ENCODE assay signal across 22 cellular contexts in the genomic region with DNA sequence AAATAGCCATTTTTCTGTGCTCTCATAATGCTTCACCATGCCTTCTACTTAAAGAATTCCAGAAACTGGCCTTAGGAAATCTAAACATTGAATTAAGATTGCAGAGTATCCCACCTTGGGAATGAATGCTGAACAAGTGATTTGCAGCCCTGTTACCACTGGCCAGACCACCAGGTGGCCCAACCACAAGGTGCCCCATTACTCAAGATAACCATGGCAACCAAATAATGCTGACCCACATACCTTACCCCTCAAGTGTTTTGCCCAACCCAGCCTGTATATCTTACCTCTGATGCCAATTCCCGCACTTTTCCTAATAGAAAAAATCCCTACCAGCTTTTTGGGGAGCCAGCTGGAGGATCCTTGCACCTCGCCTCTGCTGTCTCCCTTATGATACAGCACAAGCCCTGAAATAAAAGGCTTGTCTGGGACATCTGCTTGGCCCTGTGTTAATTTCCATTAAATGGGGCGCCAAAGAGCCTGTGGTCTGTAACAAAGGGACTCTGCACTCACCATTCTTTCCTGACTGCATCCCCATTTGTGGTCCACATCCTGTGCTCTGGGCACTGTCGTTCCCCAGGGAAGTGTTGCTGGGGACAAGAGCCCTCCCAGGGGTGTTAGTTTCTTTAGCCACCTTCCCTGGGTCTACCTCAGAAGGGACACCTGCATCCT. TPM values are rescaled to one million over a fixed set of nuclear protein-coding genes. Genes with fewer than 3 reads are reported as not detected.
"Had no signal": no experiment of that assay in that cellular context is flagged by ENCODE, and none has a peak within 500 bp of the region (broad histone marks: within the 10 kb centered on the region; RNA-seq: fewer than 3 reads in every experiment).

No MANE protein-coding gene starts in this region.

- DNase-seq: activated CD8-positive, alpha-beta memory T cell treated with anti-CD3 and anti-CD28 coated beads, Interleukin-2, amount 50 U/mL, for 4 hours; activated naive CD4-positive, alpha-beta T cell treated with anti-CD3 and anti-CD28 coated beads, Interleukin-2, amount 10 ng/mL, durations not matched to agents 7 days and 5 days; activated T-cell treated with anti-CD3 and anti-CD28 coated beads, Interleukin-2, amount 50 U/mL, for 4 hours; amygdala; cerebellar nuclear complex; cortex of kidney; heart right ventricle; immature natural killer cell; kidney glomerular epithelial cell; left lung; naive thymus-derived CD8-positive, alpha-beta T cell; stimulated activated CD4-positive, alpha-beta T cell treated with anti-CD3 and anti-CD28 coated beads, Interleukin-2, amount 100 ng/mL, for 48 hours; stimulated activated CD8-positive, alpha-beta memory T cell treated with anti-CD3 and anti-CD28 coated beads, Interleukin-4, amount 100 ng/mL, for 48 hours; stimulated activated naive B cell treated with anti-CD40 and anti-IgM and Interleukin-4, amounts not matched to agents 10 μg/mL and 1 μg/mL and 100 μg/mL, for 72 hours; upper lobe of right lung had no signal

- H3K9me3 ChIP-seq: heart right ventricle, left lung, prostate gland, upper lobe of right lung had no signal

- H3K36me3 Mint-ChIP-seq: activated naive CD4-positive, alpha-beta T cell treated with anti-CD3 and anti-CD28 coated beads, Interleukin-2, amount 10 ng/mL, durations not matched to agents 7 days and 5 days; immature natural killer cell; mesothelial cell of epicardium; naive thymus-derived CD8-positive, alpha-beta T cell; stimulated activated naive B cell treated with anti-CD40 and anti-IgM and Interleukin-4, amounts not matched to agents 10 μg/mL and 1 μg/mL and 100 μg/mL, for 72 hours; T-cell had no signal

- H3K9me3 Mint-ChIP-seq: activated naive CD4-positive, alpha-beta T cell treated with anti-CD3 and anti-CD28 coated beads, Interleukin-2, amount 10 ng/mL, durations not matched to agents 7 days and 5 days; activated T-cell treated with anti-CD3 and anti-CD28 coated beads, Interleukin-2, amount 50 U/mL, for 4 hours; mesothelial cell of epicardium; naive thymus-derived CD8-positive, alpha-beta T cell; stimulated activated naive B cell treated with anti-CD40 and anti-IgM and Interleukin-4, amounts not matched to agents 10 μg/mL and 1 μg/mL and 100 μg/mL, for 72 hours; T-cell had no signal

- H3K4me3 ChIP-seq: heart right ventricle, left lung, prostate gland, upper lobe of right lung had no signal

- H3K4me3 Mint-ChIP-seq: activated naive CD4-positive, alpha-beta T cell treated with anti-CD3 and anti-CD28 coated beads, Interleukin-2, amount 10 ng/mL, durations not matched to agents 7 days and 5 days; activated T-cell treated with anti-CD3 and anti-CD28 coated beads, Interleukin-2, amount 50 U/mL, for 4 hours; immature natural killer cell; mesothelial cell of epicardium; naive thymus-derived CD8-positive, alpha-beta T cell; stimulated activated naive B cell treated with anti-CD40 and anti-IgM and Interleukin-4, amounts not matched to agents 10 μg/mL and 1 μg/mL and 100 μg/mL, for 72 hours; T-cell had no signal

- H3K36me3 ChIP-seq: heart right ventricle, left lung, prostate gland, upper lobe of right lung had no signal

- ATAC-seq: activated T-cell treated with anti-CD3 and anti-CD28 coated beads, Interleukin-2, amount 50 U/mL, for 4 hours; heart right ventricle; left lung; naive thymus-derived CD8-positive, alpha-beta T cell; stimulated activated naive B cell treated with anti-CD40 and anti-IgM and Interleukin-4, amounts not matched to agents 10 μg/mL and 1 μg/mL and 100 μg/mL, for 72 hours; T-cell; upper lobe of right lung had no signal

- FAIRE-seq: endometrium, TTC549 had no signal

- H3K4me1 Mint-ChIP-seq: activated naive CD4-positive, alpha-beta T cell treated with anti-CD3 and anti-CD28 coated beads, Interleukin-2, amount 10 ng/mL, durations not matched to agents 7 days and 5 days; immature natural killer cell; mesothelial cell of epicardium; naive thymus-derived CD8-positive, alpha-beta T cell; stimulated activated naive B cell treated with anti-CD40 and anti-IgM and Interleukin-4, amounts not matched to agents 10 μg/mL and 1 μg/mL and 100 μg/mL, for 72 hours; T-cell had no signal

- H3K27ac Mint-ChIP-seq: activated naive CD4-positive, alpha-beta T cell treated with anti-CD3 and anti-CD28 coated beads, Interleukin-2, amount 10 ng/mL, durations not matched to agents 7 days and 5 days; immature natural killer cell; mesothelial cell of epicardium; stimulated activated naive B cell treated with anti-CD40 and anti-IgM and Interleukin-4, amounts not matched to agents 10 μg/mL and 1 μg/mL and 100 μg/mL, for 72 hours; T-cell had no signal

- H3K4me1 ChIP-seq: left lung, prostate gland, upper lobe of right lung had no signal

- H3K27ac ChIP-seq: heart right ventricle, left lung, prostate gland, upper lobe of right lung had no signal

- H3K27me3 ChIP-seq: heart right ventricle had no signal

RNA-seq across cellular contexts. Expression of a gene that starts 17.3 kb away (rescaled TPM):
- total RNA-seq: activated T-cell treated with anti-CD3 and anti-CD28 coated beads, Interleukin-2, amount 50 U/mL, for 4 hours; fibroblast of villous mesenchyme; left lung; naive thymus-derived CD8-positive, alpha-beta T cell; osteocyte; T-cell had no signal
